8 cellular contexts compared by ENCODE assay signal in the genomic region with DNA sequence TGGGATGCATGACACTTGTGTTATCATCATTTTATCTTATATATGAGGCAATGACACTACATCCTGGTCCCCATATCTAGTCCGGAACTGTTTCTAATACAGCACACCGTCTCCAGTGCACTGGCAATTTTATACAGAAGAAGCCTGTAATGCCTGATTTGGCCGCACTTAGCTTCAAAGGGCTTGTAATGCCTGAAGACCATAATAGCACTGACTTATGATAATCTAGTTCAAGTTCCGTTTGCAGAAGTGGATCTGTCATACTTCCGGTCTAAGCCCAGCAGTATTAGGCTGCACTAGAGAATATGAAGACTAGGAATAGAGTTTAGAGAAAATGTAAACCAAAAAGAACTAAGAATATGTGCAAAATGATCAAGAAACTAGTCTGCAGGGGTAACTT. TPM values are rescaled to one million over a fixed set of nuclear protein-coding genes. Genes with fewer than 3 reads are reported as not detected.
DNase-seq lines count a peak whose midpoint lies in the region; ATAC-seq and TF ChIP-seq lines count a peak whose summit lies in the region.

No MANE protein-coding gene starts in this region.

- CTCF ChIA-PET in PC-3 (lab: Charles Lee): no interaction called here

- H3K4me1 ChIP-seq in ACC112 (ENCODE audit: control insufficient read depth, insufficient read depth, low read length, unreplicated experiment) (peaks cover 33% of the 10 kb centered on the region), PC-3 (ENCODE audit: insufficient read depth, low read length) (peaks cover 19% of the 10 kb centered on the region)

- H3K9me3 Mint-ChIP-seq in chondrocyte (ENCODE audit: low read depth) (no peaks in the 10 kb centered on the region), mesothelial cell of epicardium (no peaks in the 10 kb centered on the region)

- DNase-seq in PC-3: no peak
- no peak for DNase-seq in chondrocyte (ENCODE audit: low spot score)
- DNase-seq in mesothelial cell of epicardium (ENCODE audit: low spot score in 2 of 2, unreplicated experiment in 2 of 2): no peak
- DNase-seq in DMS153 (lab: John Stamatoyannopoulos, UW): no peak
- no peak for DNase-seq in T-helper 9 cell

- no peaks in the 10 kb centered on the region for H3K9me3 ChIP-seq in PC-3 (ENCODE audit: low read length)

- H3K4me1 Mint-ChIP-seq in chondrocyte (ENCODE audit: low read depth): peaks cover 54% of the 10 kb centered on the region
- peaks cover 25% of the 10 kb centered on the region for H3K4me1 Mint-ChIP-seq in mesothelial cell of epicardium

- peaks cover 62% of the 10 kb centered on the region for H3K79me2 ChIP-seq in ACC112 (ENCODE audit: control insufficient read depth, insufficient read depth, low read length, unreplicated experiment)
- H3K79me2 ChIP-seq in PC-3 (ENCODE audit: low read length): peaks cover 63% of the 10 kb centered on the region

- POLR2A ChIA-PET in PC-3 (lab: Charles Lee; ENCODE audit: unreplicated experiment): no interaction called here

- no peak for ATAC-seq in PC-3
- ATAC-seq in GM21423 (IDR thresholded peaks at IDR 0.05; ENCODE audit: unreplicated experiment): no peak

- BruUV-seq in PC-3 (replicated peaks; lab: Mats Ljungman, UMichigan): no TSS peak

- peak overlapping the region; percentile 89 for H3K27ac ChIP-seq in ACC112 (ENCODE audit: low read depth, low read length)
- no peak overlapping the region for H3K27ac ChIP-seq in PC-3 (ENCODE audit: low read length)

- H3K4me3 ChIP-seq in ACC112 (ENCODE audit: low read depth, low read length): peak overlapping the region; percentile 85
- peak overlapping the region; percentile 86 for H3K4me3 ChIP-seq in GM12875 (ENCODE audit: low read depth, low read length)
- peak overlapping the region; percentile 98 for H3K4me3 ChIP-seq in PC-3 (ENCODE audit: low read length)

- H4K20me1 ChIP-seq in PC-3 (ENCODE audit: low read length): peaks cover 48% of the 10 kb centered on the region

- H2AFZ ChIP-seq in ACC112 (ENCODE audit: low read length, unreplicated experiment) (no peak overlapping the region), PC-3 (ENCODE audit: low read length) (no peak overlapping the region)

- H3K36me3 Mint-ChIP-seq in chondrocyte (ENCODE audit: low read depth) (no peaks in the 10 kb centered on the region), mesothelial cell of epicardium (peaks cover 9% of the 10 kb centered on the region)

- peak overlapping the region; percentile 82 for H3K4me3 Mint-ChIP-seq in chondrocyte (ENCODE audit: unreplicated experiment)
- H3K4me3 Mint-ChIP-seq in mesothelial cell of epicardium: peak overlapping the region; percentile 96

- H3K9ac ChIP-seq in PC-3 (ENCODE audit: low read length): peak overlapping the region; percentile 95

- H3K27ac Mint-ChIP-seq in chondrocyte (ENCODE audit: unreplicated experiment): peak overlapping the region; percentile 99
- H3K27ac Mint-ChIP-seq in mesothelial cell of epicardium: peak overlapping the region; percentile 98

- H3K27me3 Mint-ChIP-seq in chondrocyte (ENCODE audit: low read depth): no peaks in the 10 kb centered on the region
- H3K27me3 Mint-ChIP-seq in mesothelial cell of epicardium (ENCODE audit: low read depth): no peaks in the 10 kb centered on the region

- intact Hi-C loops in PC-3 (cut with micrococcal nuclease): no loop called here

- no peak for TF ChIP-seq CTCF in GM12875 (IDR thresholded peaks at IDR 0.05; ENCODE audit: borderline replicate concordance, insufficient read depth, low read depth, low read length)
- TF ChIP-seq CTCF in PC-3 (conservative IDR thresholded peaks at IDR 0.05; ENCODE audit: low read depth, low read length): no peak
- no peak for TF ChIP-seq CTCF in chondrocyte (IDR thresholded peaks at IDR 0.05)
- no peak for TF ChIP-seq CTCF in mesothelial cell of epicardium (IDR thresholded peaks at IDR 0.05; ENCODE audit: unreplicated experiment)

- H3K27me3 ChIP-seq in ACC112 (ENCODE audit: insufficient read depth, low read length) (no peaks in the 10 kb centered on the region), PC-3 (ENCODE audit: low read length) (no peaks in the 10 kb centered on the region)

- H3F3A ChIP-seq in PC-3 (ENCODE audit: low read length, unreplicated experiment): no peaks in the 10 kb centered on the region

- peak overlapping the region; percentile 87 for H3K4me2 ChIP-seq in PC-3 (ENCODE audit: low read length)

- H3K9me2 ChIP-seq in PC-3 (replicated peaks; ENCODE audit: low read length): no peaks in the 10 kb centered on the region

- no peaks in the 10 kb centered on the region; the same call in 1 of the 2 replicates for H3K36me3 ChIP-seq in ACC112 (ENCODE audit: insufficient read depth, low read length)
- H3K36me3 ChIP-seq in PC-3 (ENCODE audit: low read depth, low read length): no peaks in the 10 kb centered on the region; the same call in 1 of the 2 replicates

RNA-seq across cellular contexts. Expression of a gene that starts 1.3 kb away (rescaled TPM):
- total RNA-seq in PC-3 (2014; rRNA removed) (46.1 and 63.4 TPM in 2 replicates), chondrocyte (55.7 to 59.2 TPM (median 58.1 TPM) in 3 replicates), mesothelial cell of epicardium (61.3 to 69.6 TPM (median 63.2 TPM) in 3 replicates)

RNA-seq across cellular contexts. Expression of a gene that starts 30.5 kb away (rescaled TPM):
- total RNA-seq in PC-3 (2014; rRNA removed) (53.8 and 83.9 TPM in 2 replicates), chondrocyte (105 to 114 TPM (median 109 TPM) in 3 replicates), mesothelial cell of epicardium (78.3 to 88.0 TPM (median 84.0 TPM) in 3 replicates)
